ENCODE assay signal across 8 cellular contexts in the genomic region with DNA sequence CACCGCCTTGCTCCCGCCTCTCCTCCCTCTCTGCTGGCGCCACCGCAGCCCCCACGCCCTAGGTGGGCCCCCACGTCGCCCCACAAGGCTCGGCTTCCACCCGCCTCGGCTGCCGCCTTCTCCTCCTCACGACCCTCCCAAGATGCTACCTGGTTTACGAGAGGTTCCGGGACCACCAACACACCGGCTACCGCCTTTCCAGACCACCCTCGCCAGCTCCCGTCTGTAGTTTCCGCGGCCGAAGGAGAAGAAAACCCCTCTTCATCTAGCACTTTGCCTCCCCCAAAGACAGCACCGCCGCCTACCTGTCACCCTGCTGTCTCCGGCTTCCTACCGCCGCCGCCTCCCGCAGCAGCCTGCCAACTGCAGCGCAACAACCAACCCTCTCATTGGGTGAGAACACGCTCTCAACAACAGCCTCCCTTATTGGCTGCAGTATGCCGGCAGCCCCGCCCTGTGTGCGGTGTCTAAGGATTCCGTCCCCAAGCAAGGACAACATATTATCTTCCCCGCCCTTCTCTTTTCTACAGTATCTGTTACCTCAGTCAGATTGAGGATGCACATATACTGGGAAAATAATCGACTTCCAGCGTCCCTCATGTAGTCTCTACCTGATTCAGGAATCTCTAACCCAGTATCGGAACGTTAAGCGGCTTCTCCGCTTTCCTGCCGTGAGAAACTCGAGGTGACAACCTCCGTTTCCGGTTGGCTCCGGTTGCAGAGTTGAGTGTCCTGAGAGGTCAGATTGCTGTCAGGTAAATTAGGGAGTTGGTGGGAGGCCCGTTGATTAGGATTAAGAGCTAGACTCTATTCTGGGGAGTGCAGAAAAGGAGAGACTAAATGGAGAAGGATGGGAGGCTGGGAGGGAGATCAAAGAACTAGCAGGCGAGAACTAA. TPM values are rescaled to one million over a fixed set of nuclear protein-coding genes. Genes with fewer than 3 reads are reported as not detected.
A peak's percentile ranks its signal among the peaks of the same experiment; 100 is the strongest.
DNase-seq lines count a peak whose midpoint lies in the region; ATAC-seq and TF ChIP-seq lines count a peak whose summit lies in the region.

A gene (minus strand): TSS at position 367 of the 896 bp plus-strand sequence. CDS start 47,662 bp downstream, outside the sequence.
A gene (plus strand): TSS at position 697 of the 896 bp plus-strand sequence. CDS start 6,882 bp downstream, outside the sequence.

- DNase-seq in GM12864 (ENCODE audit: low read depth) (peak; percentile 92), NCI-H1092 treated with DMSO at 0.1 percent for 48 hours (lab: John Stamatoyannopoulos, UW) (peak; percentile 87), SKM-1 (lab: John Stamatoyannopoulos, UW; ENCODE audit: unreplicated experiment) (peak; percentile 88), glutamatergic neuron (peak; percentile 87), osteoblast (ENCODE audit: insufficient read length, low spot score, missing footprints) (peak; percentile 97), thoracic aorta (ENCODE audit: low spot score) (peak; percentile 64)
- peak; percentile 89 to 93 for DNase-seq in activated naive CD4-positive, alpha-beta T cell treated with anti-CD3 and anti-CD28 coated beads, Interleukin-2, amount 50 U/mL, for 72 hours (ENCODE audit: low spot score in 2 of 2)

- H3K9me3 Mint-ChIP-seq in activated naive CD4-positive, alpha-beta T cell treated with anti-CD3 and anti-CD28 coated beads, Interleukin-2, amount 50 U/mL, for 72 hours = no peaks in the 10 kb centered on the region
- peaks cover 12% of the 10 kb centered on the region for H3K9me3 Mint-ChIP-seq in glutamatergic neuron (ENCODE audit: unreplicated experiment)

- H2AFZ ChIP-seq in osteoblast (ENCODE audit: low read length) = peak within 1 kb of the TSS; percentile 100

- H3K36me3 Mint-ChIP-seq in activated naive CD4-positive, alpha-beta T cell treated with anti-CD3 and anti-CD28 coated beads, Interleukin-2, amount 50 U/mL, for 72 hours = peaks cover 11 to 16% of the 10 kb centered on the region in 2 donors
- peaks cover 4% of the 10 kb centered on the region for H3K36me3 Mint-ChIP-seq in glutamatergic neuron (ENCODE audit: unreplicated experiment)

- H3K36me3 ChIP-seq in osteoblast (ENCODE audit: insufficient read depth, low read length) (no peaks in the 10 kb centered on the region), thoracic aorta (no peaks in the 10 kb centered on the region)

- H3K79me2 ChIP-seq in osteoblast (ENCODE audit: insufficient read depth, low read length) = peaks cover 81% of the 10 kb centered on the region

- peak within 1 kb of the TSS; percentile 94 for H3K27ac Mint-ChIP-seq in activated naive CD4-positive, alpha-beta T cell treated with anti-CD3 and anti-CD28 coated beads, Interleukin-2, amount 50 U/mL, for 72 hours
- H3K27ac Mint-ChIP-seq in glutamatergic neuron (ENCODE audit: unreplicated experiment) = peak within 1 kb of the TSS; percentile 99

- H4K20me1 ChIP-seq in osteoblast (ENCODE audit: insufficient read depth, low read length) = peaks cover 11% of the 10 kb centered on the region

- peaks cover 14% of the 10 kb centered on the region for H3K27me3 Mint-ChIP-seq in glutamatergic neuron (ENCODE audit: unreplicated experiment)

- peaks cover 20% of the 10 kb centered on the region for H3K4me1 Mint-ChIP-seq in glutamatergic neuron (ENCODE audit: low read depth, unreplicated experiment)

- H3K4me2 ChIP-seq in osteoblast (ENCODE audit: insufficient read depth, low read length) = peak within 1 kb of the TSS; percentile 82

- H3K9me3 ChIP-seq in osteoblast (ENCODE audit: low read depth, low read length) = no peaks in the 10 kb centered on the region
- H3K9me3 ChIP-seq in thoracic aorta = no peaks in the 10 kb centered on the region

- H3K27ac ChIP-seq in osteoblast (ENCODE audit: low read depth, low read length) (peak within 1 kb of the TSS; percentile 98), thoracic aorta (peak within 1 kb of the TSS; percentile 86 to 95)

- H3K4me3 Mint-ChIP-seq in glutamatergic neuron (ENCODE audit: unreplicated experiment) = peak within 1 kb of the TSS; percentile 99

- H3K4me3 ChIP-seq in GM12864 (ENCODE audit: low read depth, low read length) = peak within 1 kb of the TSS; percentile 87
- peak within 1 kb of the TSS; percentile 96 for H3K4me3 ChIP-seq in osteoblast (ENCODE audit: insufficient read depth, low read length)
- H3K4me3 ChIP-seq in thoracic aorta = peak within 1 kb of the TSS; percentile 94

- TF ChIP-seq CTCF in GM12864 (IDR thresholded peaks at IDR 0.05; ENCODE audit: low read depth, low read length, missing control alignments) (peak; percentile 26), glutamatergic neuron (IDR thresholded peaks at IDR 0.05; ENCODE audit: partially characterized antibody, unreplicated experiment) (no peak), osteoblast (IDR thresholded peaks at IDR 0.05; ENCODE audit: extremely low read depth, low read depth, low read length) (peak; percentile 25), thoracic aorta (IDR thresholded peaks at IDR 0.05) (no peak)

- H3K4me1 ChIP-seq in osteoblast (ENCODE audit: insufficient read depth, low read length) (peaks cover 37% of the 10 kb centered on the region), thoracic aorta (ENCODE audit: control insufficient read depth in 1 of 2, low read depth in 2 of 2) (peaks cover 26 to 33% of the 10 kb centered on the region in 2 donors)

- H3K27me3 ChIP-seq in osteoblast (ENCODE audit: insufficient read depth, low read length) = no peaks in the 10 kb centered on the region
- H3K27me3 ChIP-seq in thoracic aorta (replicated peaks; ENCODE audit: insufficient read depth) = no peaks in the 10 kb centered on the region

- ATAC-seq in HG02623 (IDR thresholded peaks at IDR 0.05; ENCODE audit: unreplicated experiment) (peak; percentile 97), thoracic aorta (ENCODE audit: insufficient number of reproducible peaks, low FRiP score, low read depth) (peak; percentile 100)
- ATAC-seq in activated naive CD4-positive, alpha-beta T cell treated with anti-CD3 and anti-CD28 coated beads, Interleukin-2, amount 50 U/mL, for 72 hours = peak; percentile 99

RNA-seq across cellular contexts. Expression of the first gene that starts in this region (rescaled TPM):
- total RNA-seq in activated naive CD4-positive, alpha-beta T cell treated with anti-CD3 and anti-CD28 coated beads, Interleukin-2, amount 50 U/mL, for 72 hours = 10 to 100 TPM; 20.1 to 42.1 TPM
- total RNA-seq in glutamatergic neuron (ENCODE audit: unreplicated experiment) = 32.8 TPM
- 11.6 and 12.1 TPM in 2 replicates for total RNA-seq in osteoblast
- 10 to 100 TPM; 15.3 to 25.0 TPM for total RNA-seq in thoracic aorta

RNA-seq across cellular contexts. Expression of the second gene that starts in this region (rescaled TPM):
- 100 to 1,000 TPM; 112 to 128 TPM for total RNA-seq in activated naive CD4-positive, alpha-beta T cell treated with anti-CD3 and anti-CD28 coated beads, Interleukin-2, amount 50 U/mL, for 72 hours
- 93.9 TPM for total RNA-seq in glutamatergic neuron (ENCODE audit: unreplicated experiment)
- 25.7 and 29.2 TPM in 2 replicates for total RNA-seq in osteoblast
- 10 to 100 TPM; 28.1 to 32.1 TPM for total RNA-seq in thoracic aorta

Comparison
In these comparisons a context has a peak if more than half of its experiments do, and no peak if none do; other contexts are left out.
1. Peak in every context shown above with its lines: DNase-seq, ATAC-seq, H3K4me3 ChIP-seq and H3K27ac ChIP-seq.
2. CTCF ChIP-seq: peak in GM12864 (single experiment) and osteoblast (single experiment); none in glutamatergic neuron (single experiment) and thoracic aorta (single experiment).